ENCODE assay signal across 1 cellular context in the genomic region with DNA sequence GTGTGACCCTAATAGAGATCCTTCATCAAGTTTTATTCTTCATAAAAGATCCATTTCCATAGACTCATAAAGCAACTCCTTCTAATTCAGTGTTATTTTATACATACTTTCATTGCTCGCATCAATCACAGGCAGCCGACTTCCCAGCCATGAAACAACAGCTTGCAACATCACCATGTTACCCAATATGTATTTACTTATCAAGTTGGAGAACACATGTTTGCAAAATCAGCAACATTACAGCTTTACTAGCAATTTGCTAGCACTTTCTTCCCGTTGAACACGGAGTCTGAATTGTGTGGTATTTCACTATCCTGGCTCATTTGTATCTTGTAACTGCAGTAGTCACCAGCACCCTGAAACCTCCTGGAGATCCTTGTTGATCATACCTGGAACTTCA.
TF ChIP-seq lines count a peak whose summit lies in the region.

No MANE protein-coding gene starts in this region.

TF ChIP-seq in WTC11, 78 proteins besides CTCF, POLR2A, EP300 and RAD21 (continued from another document):
- TF ChIP-seq, protein P1, sequence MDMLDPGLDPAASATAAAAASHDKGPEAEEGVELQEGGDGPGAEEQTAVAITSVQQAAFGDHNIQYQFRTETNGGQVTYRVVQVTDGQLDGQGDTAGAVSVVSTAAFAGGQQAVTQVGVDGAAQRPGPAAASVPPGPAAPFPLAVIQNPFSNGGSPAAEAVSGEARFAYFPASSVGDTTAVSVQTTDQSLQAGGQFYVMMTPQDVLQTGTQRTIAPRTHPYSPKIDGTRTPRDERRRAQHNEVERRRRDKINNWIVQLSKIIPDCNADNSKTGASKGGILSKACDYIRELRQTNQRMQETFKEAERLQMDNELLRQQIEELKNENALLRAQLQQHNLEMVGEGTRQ (CRISPR knock-in tag; IDR thresholded peaks at IDR 0.05): no peak
- no peak for TF ChIP-seq ZNF317 (CRISPR knock-in tag; IDR thresholded peaks at IDR 0.05; ENCODE audit: borderline replicate concordance, low read depth)
